ENCODE assay signal across 10 cellular contexts in genomic region chr15:78840661-78841060, GRCh38. TPM values are rescaled to one million over a fixed set of nuclear protein-coding genes. Genes with fewer than 3 reads are reported as not detected.
A peak's percentile ranks its signal among the peaks of the same experiment; 100 is the strongest.
DNase-seq lines count a peak whose midpoint lies in the region; ATAC-seq and TF ChIP-seq lines count a peak whose summit lies in the region.
"Had no signal": no experiment of that assay in that cellular context is flagged by ENCODE, and none has a peak within 500 bp of the region (broad histone marks: within the 10 kb centered on the region; RNA-seq: fewer than 3 reads in every experiment).

No MANE protein-coding gene starts in this region.

- no peak overlapping the region for H3K23ac ChIP-seq in mesendoderm (ENCODE audit: low read length)

- no peaks in the 10 kb centered on the region for H3K79me1 ChIP-seq in mesendoderm (ENCODE audit: low read length)

- H3K56ac ChIP-seq in mesendoderm (ENCODE audit: low read length), result no peak overlapping the region

- no peaks in the 10 kb centered on the region for H3K36me3 Mint-ChIP-seq in activated naive CD8-positive, alpha-beta T cell treated with anti-CD3 and anti-CD28 coated beads, Interleukin-2, amount 50 U/mL, for 24 hours (ENCODE audit: low read depth)
- H3K36me3 Mint-ChIP-seq in activated CD8-positive, alpha-beta T cell treated with anti-CD3 and anti-CD28 coated beads for 36 hours (ENCODE audit: low read depth), result no peaks in the 10 kb centered on the region
- no peaks in the 10 kb centered on the region for H3K36me3 Mint-ChIP-seq in activated T-cell treated with anti-CD3 and anti-CD28 coated beads, Interleukin-2, amount 50 U/mL, for 24 hours (ENCODE audit: low read depth)

- no peaks in the 10 kb centered on the region for H3K27me3 ChIP-seq in mesendoderm (ENCODE audit: insufficient read depth, low read length, poor library complexity)
- H3K27me3 ChIP-seq: upper lobe of left lung had no signal

- no peak overlapping the region for H2BK15ac ChIP-seq in mesendoderm (replicated peaks; ENCODE audit: low read depth)

- no peak overlapping the region for H2BK5ac ChIP-seq in mesendoderm (ENCODE audit: low read length)

- no peak overlapping the region for H3K4me3 Mint-ChIP-seq in activated naive CD8-positive, alpha-beta T cell treated with anti-CD3 and anti-CD28 coated beads, Interleukin-2, amount 50 U/mL, for 24 hours
- no peak overlapping the region for H3K4me3 Mint-ChIP-seq in activated CD8-positive, alpha-beta T cell treated with anti-CD3 and anti-CD28 coated beads for 36 hours
- H3K4me3 Mint-ChIP-seq in activated T-cell treated with anti-CD3 and anti-CD28 coated beads, Interleukin-2, amount 50 U/mL, for 24 hours, result no peak overlapping the region

- no peaks in the 10 kb centered on the region for H3K27me3 Mint-ChIP-seq in activated naive CD8-positive, alpha-beta T cell treated with anti-CD3 and anti-CD28 coated beads, Interleukin-2, amount 50 U/mL, for 24 hours
- no peaks in the 10 kb centered on the region for H3K27me3 Mint-ChIP-seq in activated CD8-positive, alpha-beta T cell treated with anti-CD3 and anti-CD28 coated beads for 36 hours
- no peaks in the 10 kb centered on the region for H3K27me3 Mint-ChIP-seq in activated T-cell treated with anti-CD3 and anti-CD28 coated beads, Interleukin-2, amount 50 U/mL, for 24 hours

- H3K9ac ChIP-seq in mesendoderm (ENCODE audit: low read length), result no peak overlapping the region

- H3K4me3 ChIP-seq in mesendoderm (ENCODE audit: low read length), result no peak overlapping the region
- H3K4me3 ChIP-seq: upper lobe of left lung had no signal

- H3K4me2 ChIP-seq in mesendoderm (ENCODE audit: low read length), result no peak overlapping the region

- H3K9me3 Mint-ChIP-seq in activated naive CD8-positive, alpha-beta T cell treated with anti-CD3 and anti-CD28 coated beads, Interleukin-2, amount 50 U/mL, for 24 hours, result no peaks in the 10 kb centered on the region
- H3K9me3 Mint-ChIP-seq in activated CD8-positive, alpha-beta T cell treated with anti-CD3 and anti-CD28 coated beads for 36 hours, result no peaks in the 10 kb centered on the region
- H3K9me3 Mint-ChIP-seq in activated T-cell treated with anti-CD3 and anti-CD28 coated beads, Interleukin-2, amount 50 U/mL, for 24 hours, result no peaks in the 10 kb centered on the region

- no peak for TF ChIP-seq CTCF in activated CD8-positive, alpha-beta T cell treated with anti-CD3 and anti-CD28 coated beads for 36 hours (IDR thresholded peaks at IDR 0.05)

- no peaks in the 10 kb centered on the region for H3K4me1 ChIP-seq in mesendoderm (ENCODE audit: control insufficient read depth, low read depth, low read length)
- H3K4me1 ChIP-seq: upper lobe of left lung had no signal

- no peak overlapping the region for H4K8ac ChIP-seq in mesendoderm (ENCODE audit: low read depth, low read length)

- no peak overlapping the region for H2AK5ac ChIP-seq in mesendoderm (ENCODE audit: low read length)

- POLR2A ChIA-PET in activated CD8-positive, alpha-beta T cell treated with anti-CD3 and anti-CD28 coated beads for 36 hours (lab: Charles Lee), result no interaction called here

- H3K79me2 ChIP-seq in mesendoderm (ENCODE audit: control insufficient read depth, insufficient read depth, low read length), result no peaks in the 10 kb centered on the region

- no peak overlapping the region for H2BK120ac ChIP-seq in mesendoderm (ENCODE audit: low read depth, low read length)

- DNase-seq in Daoy (ENCODE audit: low read depth) (peak; percentile 81), KBM-7 (peak; percentile 94), mesendoderm (peak; percentile 32)
- DNase-seq in activated naive CD8-positive, alpha-beta T cell treated with anti-CD3 and anti-CD28 coated beads, Interleukin-2, amount 50 U/mL, for 24 hours, result peak; percentile 18
- DNase-seq in activated CD8-positive, alpha-beta T cell treated with anti-CD3 and anti-CD28 coated beads for 36 hours, result no peak
- DNase-seq in activated T-cell treated with anti-CD3 and anti-CD28 coated beads, Interleukin-2, amount 50 U/mL, for 24 hours, result no peak
- DNase-seq: DMS79 treated with DMSO at 0.1 percent for 48 hours, upper lobe of left lung had no signal

- no peaks in the 10 kb centered on the region for H3K36me3 ChIP-seq in mesendoderm (ENCODE audit: control insufficient read depth, insufficient read depth, low read length)
- H3K36me3 ChIP-seq: upper lobe of left lung had no signal

- intact Hi-C loops in activated CD8-positive, alpha-beta T cell treated with anti-CD3 and anti-CD28 coated beads for 36 hours (cut with micrococcal nuclease), result no loop called here

- peaks cover 37% of the 10 kb centered on the region for H3K4me1 Mint-ChIP-seq in activated naive CD8-positive, alpha-beta T cell treated with anti-CD3 and anti-CD28 coated beads, Interleukin-2, amount 50 U/mL, for 24 hours
- H3K4me1 Mint-ChIP-seq in activated CD8-positive, alpha-beta T cell treated with anti-CD3 and anti-CD28 coated beads for 36 hours (ENCODE audit: low read depth), result peaks cover 4% of the 10 kb centered on the region
- H3K4me1 Mint-ChIP-seq in activated T-cell treated with anti-CD3 and anti-CD28 coated beads, Interleukin-2, amount 50 U/mL, for 24 hours (ENCODE audit: low read depth), result peaks cover 7% of the 10 kb centered on the region

- CTCF ChIA-PET in activated CD8-positive, alpha-beta T cell treated with anti-CD3 and anti-CD28 coated beads for 36 hours (lab: Charles Lee), result no interaction called here

- no peak overlapping the region for H3K18ac ChIP-seq in mesendoderm (ENCODE audit: low read length)

- H3K4ac ChIP-seq in mesendoderm (ENCODE audit: low read depth, low read length), result no peak overlapping the region

- no CpG with 5 or more reads among the region's 6 CpGs for WGBS in mesendoderm (ENCODE audit: extremely low coverage, insufficient coverage, low lambda C conversion rate)

- in situ Hi-C loops in KBM-7 (cut with MboI; ENCODE audit: low pct_unique_long_range_greater_than_20kb, low sequenced_read_pairs), result no loop called here

- no peak overlapping the region for H3K27ac ChIP-seq in mesendoderm (ENCODE audit: low read depth, low read length)
- H3K27ac ChIP-seq: upper lobe of left lung had no signal

- H4K5ac ChIP-seq in mesendoderm (ENCODE audit: low read length), result no peak overlapping the region

- peak overlapping the region; percentile 90 for H3K27ac Mint-ChIP-seq in activated naive CD8-positive, alpha-beta T cell treated with anti-CD3 and anti-CD28 coated beads, Interleukin-2, amount 50 U/mL, for 24 hours
- no peak overlapping the region for H3K27ac Mint-ChIP-seq in activated CD8-positive, alpha-beta T cell treated with anti-CD3 and anti-CD28 coated beads for 36 hours
- H3K27ac Mint-ChIP-seq in activated T-cell treated with anti-CD3 and anti-CD28 coated beads, Interleukin-2, amount 50 U/mL, for 24 hours, result no peak overlapping the region

- ATAC-seq in activated naive CD8-positive, alpha-beta T cell treated with anti-CD3 and anti-CD28 coated beads, Interleukin-2, amount 50 U/mL, for 24 hours, result peak; percentile 22
- ATAC-seq in HG03135 (IDR thresholded peaks at IDR 0.05; ENCODE audit: unreplicated experiment) (no peak), HG03469 (IDR thresholded peaks at IDR 0.05; ENCODE audit: unreplicated experiment) (no peak)
- no peak for ATAC-seq in activated CD8-positive, alpha-beta T cell treated with anti-CD3 and anti-CD28 coated beads for 36 hours

RNA-seq across cellular contexts. Expression of gene ADAMTS7, which starts 29.4 kb away (rescaled TPM):
- total RNA-seq in Daoy (2014; rRNA removed; shearing (Covaris generic)), result 1.1 and 1.8 TPM in 2 replicates
- polyA plus RNA-seq in mesendoderm (2013, experiment 1 of 2), result 11.7 TPM
- 10.7 TPM for polyA plus RNA-seq in mesendoderm (2013, experiment 2 of 2)
- under 1 TPM; 0.23 to 0.60 TPM for total RNA-seq in activated CD8-positive, alpha-beta T cell treated with anti-CD3 and anti-CD28 coated beads for 36 hours

RNA-seq across cellular contexts. Expression of gene MORF4L1, which starts 32.0 kb away (rescaled TPM):
- total RNA-seq in Daoy (2014; rRNA removed; shearing (Covaris generic)), result 270 and 334 TPM in 2 replicates
- 719 TPM for polyA plus RNA-seq in mesendoderm (2013, experiment 1 of 2)
- 714 TPM for polyA plus RNA-seq in mesendoderm (2013, experiment 2 of 2)
- total RNA-seq in activated CD8-positive, alpha-beta T cell treated with anti-CD3 and anti-CD28 coated beads for 36 hours, result 100 to 1,000 TPM; 236 to 247 TPM

Comparison
In these comparisons a context has a peak if more than half of its experiments do, and no peak if none do; other contexts are left out.
1. DNase-seq: peak in Daoy (single experiment), KBM-7 (single experiment), activated naive CD8-positive, alpha-beta T cell treated with anti-CD3 and anti-CD28 coated beads, Interleukin-2, amount 50 U/mL, for 24 hours (single experiment) and mesendoderm (single experiment); none in activated CD8-positive, alpha-beta T cell treated with anti-CD3 and anti-CD28 coated beads for 36 hours (single experiment) and activated T-cell treated with anti-CD3 and anti-CD28 coated beads, Interleukin-2, amount 50 U/mL, for 24 hours (single experiment).